ENCODE assay signal across 17 cellular contexts in the genomic region with DNA sequence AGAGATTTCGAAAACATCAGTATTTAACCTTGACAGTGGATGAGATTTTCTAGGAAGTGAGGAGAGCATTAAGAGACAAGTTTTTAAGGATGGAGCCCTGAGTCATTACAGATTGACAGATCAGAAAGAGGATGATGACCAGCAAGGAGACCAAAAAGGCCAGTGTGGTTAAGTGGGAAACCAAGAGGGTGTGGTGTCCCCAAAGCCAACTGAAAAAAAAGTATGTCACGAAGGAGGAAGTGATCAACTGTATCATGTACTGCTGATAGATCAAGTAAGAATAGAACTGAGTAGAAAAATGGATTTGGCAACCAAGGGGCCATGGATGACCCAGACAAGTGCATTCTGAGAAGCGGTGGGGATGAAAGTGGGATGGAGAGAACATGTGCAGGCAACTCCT.
"Had no signal": no experiment of that assay in that cellular context is flagged by ENCODE, and none has a peak within 500 bp of the region (broad histone marks: within the 10 kb centered on the region; RNA-seq: fewer than 3 reads in every experiment).

No MANE protein-coding gene starts in this region.

- DNase-seq: activated B cell treated with CpG ODN at 0.5 μM for 24 hours; activated CD4-positive, alpha-beta T cell treated with anti-CD3 and anti-CD28 coated beads, Interleukin-2, amount 50 U/mL, for 1 hour; activated effector memory CD4-positive, alpha-beta T cell treated with anti-CD3 and anti-CD28 coated beads, Interleukin-2, amount 50 U/mL, for 16 hours; activated T-cell treated with anti-CD3 and anti-CD28 coated beads, Interleukin-2, amount 50 U/mL, for 1 hour; brain microvascular endothelial cell; effector memory CD8-positive, alpha-beta T cell; kidney; left ventricle myocardium inferior; right lobe of liver; spleen; stimulated activated CD4-positive, alpha-beta T cell treated with anti-CD3 and anti-CD28 coated beads, Interleukin-2, amount 100 ng/mL, for 24 hours; stimulated activated naive CD8-positive, alpha-beta T cell treated with anti-CD3 and anti-CD28 coated beads, Interleukin-15, Interleukin-2, amounts not matched to agents 100 U/mL and 50 U/mL, for 24 hours; upper lobe of left lung had no signal

- H3K36me3 ChIP-seq: brain microvascular endothelial cell, left ventricle myocardium inferior, prostate gland, right lobe of liver, spleen, suprapubic skin, upper lobe of left lung had no signal

- H3K27ac ChIP-seq: brain microvascular endothelial cell, hepatocyte, left ventricle myocardium inferior, prostate gland, right lobe of liver, suprapubic skin, upper lobe of left lung had no signal

- H3K27me3 ChIP-seq: brain microvascular endothelial cell, hepatocyte, right lobe of liver, spleen, suprapubic skin, upper lobe of left lung had no signal

- FAIRE-seq: kidney, TTC549 had no signal

- H2AFZ ChIP-seq: hepatocyte had no signal

- ATAC-seq: effector memory CD8-positive, alpha-beta T cell; right lobe of liver; stimulated activated naive CD8-positive, alpha-beta T cell treated with anti-CD3 and anti-CD28 coated beads, Interleukin-15, Interleukin-2, amounts not matched to agents 100 U/mL and 50 U/mL, for 24 hours had no signal

- H3K79me2 ChIP-seq: hepatocyte had no signal

- H3K4me2 ChIP-seq: hepatocyte had no signal

- H3K4me3 ChIP-seq: hepatocyte, left ventricle myocardium inferior, prostate gland, right lobe of liver, spleen, suprapubic skin, upper lobe of left lung had no signal

- H3K9me3 ChIP-seq: left ventricle myocardium inferior, prostate gland, right lobe of liver, spleen, suprapubic skin, upper lobe of left lung had no signal

- H3K4me1 ChIP-seq: prostate gland, right lobe of liver, spleen, suprapubic skin, upper lobe of left lung had no signal
